ENCODE assay signal across 8 cellular contexts in the genomic region with DNA sequence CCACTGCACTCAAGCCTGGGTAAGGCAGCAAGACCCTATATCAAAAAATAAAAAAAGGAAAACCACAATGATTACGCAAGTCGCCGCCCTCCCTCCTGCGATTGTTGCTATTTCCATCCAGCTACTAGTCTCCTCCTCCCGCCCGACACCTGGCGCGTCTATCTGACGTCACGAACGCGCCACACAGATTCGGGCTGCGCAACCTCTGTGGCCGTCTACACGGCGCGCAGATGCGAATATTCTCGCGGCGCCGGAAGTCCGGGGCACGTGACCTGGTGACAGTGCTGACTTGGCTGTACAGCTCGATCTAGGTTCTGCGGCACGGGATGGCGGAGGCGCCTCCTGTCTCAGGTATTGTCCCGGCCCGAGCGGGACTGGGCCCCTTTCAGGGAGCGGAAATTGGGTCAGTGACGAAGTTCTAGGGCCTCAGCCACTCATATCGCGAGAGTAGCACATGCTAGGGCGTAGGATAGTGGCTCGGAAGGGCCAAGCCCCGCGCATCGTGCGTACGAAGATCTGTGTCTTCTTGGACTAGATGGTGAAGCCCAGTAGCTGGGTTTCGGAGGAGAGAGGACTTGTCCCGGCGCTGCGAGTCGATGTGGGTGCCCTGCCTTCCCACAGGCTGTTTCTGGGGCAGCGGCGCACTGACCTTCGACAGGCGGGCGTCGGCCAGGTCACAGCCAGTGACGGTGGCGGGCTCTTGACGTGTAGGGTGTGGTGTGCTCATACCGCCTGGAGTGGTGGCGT. TPM values are rescaled to one million over a fixed set of nuclear protein-coding genes. Genes with fewer than 3 reads are reported as not detected.
DNase-seq lines count a peak whose midpoint lies in the region; FAIRE-seq and TF ChIP-seq lines count a peak whose summit lies in the region.

A gene (plus strand): TSS at position 270 of the 747 bp plus-strand sequence. CDS start 57 bp downstream, at position 327.

- peaks cover 32% of the 10 kb centered on the region for H3K36me3 Mint-ChIP-seq in HFFc6 (ENCODE audit: low read depth)
- H3K36me3 Mint-ChIP-seq in activated naive CD4-positive, alpha-beta T cell treated with anti-CD3 and anti-CD28 coated beads, Interleukin-2, amount 10 ng/mL, durations not matched to agents 7 days and 5 days = peaks cover 40% of the 10 kb centered on the region

- CTCF ChIA-PET in activated naive CD4-positive, alpha-beta T cell treated with anti-CD3 and anti-CD28 coated beads, Interleukin-2, amount 10 ng/mL, durations not matched to agents 7 days and 5 days (lab: Charles Lee) = interaction anchor here (0.8 to 2.0 kb wide), 5 partner anchors 18 to 176 kb away, joined by 3 to 7 read pairs (median 5); no protein-coding TSS in a partner anchor

- no peaks in the 10 kb centered on the region for H3K27me3 ChIP-seq in neutrophil

- H3K4me3 ChIP-seq in NB4 (ENCODE audit: low read depth, low read length) = peak within 1 kb of the TSS; percentile 93
- H3K4me3 ChIP-seq in SK-N-MC = peak within 1 kb of the TSS; percentile 96
- peak within 1 kb of the TSS; percentile 91 to 98 for H3K4me3 ChIP-seq in neutrophil (ENCODE audit: low read depth in 1 of 2, low read length in 1 of 2)

- H3K4me1 ChIP-seq in neutrophil (ENCODE audit: control insufficient read depth in 1 of 2, insufficient read depth in 1 of 2, low read depth in 1 of 2, low read length in 1 of 2) = peaks cover 28 to 30% of the 10 kb centered on the region in 2 experiments

- H3K4me3 Mint-ChIP-seq in HFFc6 = peak within 1 kb of the TSS; percentile 99
- H3K4me3 Mint-ChIP-seq in activated naive CD4-positive, alpha-beta T cell treated with anti-CD3 and anti-CD28 coated beads, Interleukin-2, amount 10 ng/mL, durations not matched to agents 7 days and 5 days = peak within 1 kb of the TSS; percentile 91

- peaks cover 8% of the 10 kb centered on the region for H3K27me3 Mint-ChIP-seq in HFFc6 (ENCODE audit: insufficient read depth)
- peaks cover 5% of the 10 kb centered on the region for H3K27me3 Mint-ChIP-seq in activated naive CD4-positive, alpha-beta T cell treated with anti-CD3 and anti-CD28 coated beads, Interleukin-2, amount 10 ng/mL, durations not matched to agents 7 days and 5 days

- no peaks in the 10 kb centered on the region for H3K9me3 Mint-ChIP-seq in HFFc6
- H3K9me3 Mint-ChIP-seq in activated naive CD4-positive, alpha-beta T cell treated with anti-CD3 and anti-CD28 coated beads, Interleukin-2, amount 10 ng/mL, durations not matched to agents 7 days and 5 days = no peaks in the 10 kb centered on the region

- DNase-seq in GM04503 (ENCODE audit: low read depth) (peak; percentile 91), HFFc6 (peak; percentile 98), NB4 (ENCODE audit: low read depth) (peak; percentile 100), SK-N-MC (ENCODE audit: low read depth, low spot score) (peak; percentile 92), frontal cortex (ENCODE audit: low spot score in 2 of 2) (peak; percentile 81 to 90), substantia nigra (lab: John Stamatoyannopoulos, UW) (peak; percentile 64 to 98 (median 93))
- DNase-seq in activated naive CD4-positive, alpha-beta T cell treated with anti-CD3 and anti-CD28 coated beads, Interleukin-2, amount 10 ng/mL, durations not matched to agents 7 days and 5 days = peak; percentile 99

- H3K9me3 ChIP-seq in SK-N-MC (ENCODE audit: low read depth, low read length) = no peaks in the 10 kb centered on the region
- H3K9me3 ChIP-seq in neutrophil = no peaks in the 10 kb centered on the region

- peak within 1 kb of the TSS; percentile 97 for H3K9ac ChIP-seq in SK-N-MC (ENCODE audit: insufficient read length)

- peak within 1 kb of the TSS; percentile 100 for H3K27ac Mint-ChIP-seq in HFFc6
- peak within 1 kb of the TSS; percentile 100 for H3K27ac Mint-ChIP-seq in activated naive CD4-positive, alpha-beta T cell treated with anti-CD3 and anti-CD28 coated beads, Interleukin-2, amount 10 ng/mL, durations not matched to agents 7 days and 5 days

- TF ChIP-seq POLR2A in NB4 (IDR thresholded peaks at IDR 0.05; ENCODE audit: extremely low read depth, insufficient read length) = peak; percentile 85

- H3K4me1 Mint-ChIP-seq in HFFc6 (ENCODE audit: low read depth) = peaks cover 43% of the 10 kb centered on the region
- peaks cover 71% of the 10 kb centered on the region for H3K4me1 Mint-ChIP-seq in activated naive CD4-positive, alpha-beta T cell treated with anti-CD3 and anti-CD28 coated beads, Interleukin-2, amount 10 ng/mL, durations not matched to agents 7 days and 5 days

- TF ChIP-seq CTCF in HFFc6 (IDR thresholded peaks at IDR 0.05) = no peak
- TF ChIP-seq CTCF in NB4 (IDR thresholded peaks at IDR 0.05; ENCODE audit: low read depth, low read length) = no peak
- peak; percentile 4 for TF ChIP-seq CTCF in neutrophil (IDR thresholded peaks at IDR 0.05)

- FAIRE-seq in frontal cortex (lab: Jason Lieb, UNC) = no peak

- peak within 1 kb of the TSS; percentile 99 for H3K27ac ChIP-seq in SK-N-MC
- H3K27ac ChIP-seq in neutrophil = peak within 1 kb of the TSS; percentile 96
- H3K27ac ChIP-seq in substantia nigra (ENCODE audit: low read depth, low read length, poor library complexity, severe bottlenecking) = peak within 1 kb of the TSS; percentile 98

- H3K36me3 ChIP-seq in SK-N-MC (ENCODE audit: insufficient read depth, low read length) (peaks cover 30% of the 10 kb centered on the region), neutrophil (peaks cover 5% of the 10 kb centered on the region)

RNA-seq across cellular contexts. Expression of the gene that starts here (rescaled TPM):
- total RNA-seq in HFFc6 (2021; fragmentation: NEBNext Ultra II Directional; extraction: Animal tissue kit (Norgen Biotek cat#: 25700)) = 10 to 100 TPM; 25.7 to 28.0 (median 27.8) TPM
- total RNA-seq in frontal cortex = 20.0 TPM

Comparison
In these comparisons a context has a peak if more than half of its experiments do, and no peak if none do; other contexts are left out.
1. Peak in every context shown above with its lines: DNase-seq, H3K4me3 ChIP-seq and H3K27ac ChIP-seq.